1 cellular context compared by ENCODE assay signal in the genomic region with DNA sequence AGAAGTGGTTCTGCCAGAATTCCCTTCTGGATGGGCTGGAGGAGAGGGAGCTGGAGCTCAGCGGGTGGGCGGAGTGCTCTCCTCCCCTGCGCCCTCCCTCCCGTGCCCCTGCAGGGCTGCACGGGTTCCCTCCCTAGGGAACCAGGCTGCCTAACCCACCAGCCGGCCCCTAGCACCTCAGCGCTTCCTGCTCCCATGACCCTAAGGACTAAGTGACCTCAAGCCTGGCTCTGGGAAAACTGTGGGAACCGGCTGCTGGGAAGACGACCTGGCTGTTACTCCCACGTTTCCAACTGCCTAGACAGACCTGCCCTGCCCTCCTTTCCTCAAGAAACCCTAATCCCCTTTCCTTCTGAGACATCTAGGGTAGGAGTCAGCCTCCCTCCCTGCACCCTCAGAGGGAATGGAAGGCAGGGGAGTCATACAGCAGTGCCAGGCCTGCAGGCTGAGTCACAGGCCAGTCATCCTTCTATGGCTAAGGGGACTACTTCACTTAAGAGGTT.
TF ChIP-seq lines count a peak whose summit lies in the region.

No MANE protein-coding gene starts in this region.

TF ChIP-seq in SK-N-SH, 30 proteins besides CTCF, POLR2A, EP300 and RAD21 (continued from another document):
- no peak for TF ChIP-seq TEAD4 (IDR thresholded peaks at IDR 0.05; ENCODE audit: borderline replicate concordance, insufficient read depth)
- no peak for TF ChIP-seq USF1 (IDR thresholded peaks at IDR 0.05; ENCODE audit: borderline replicate concordance, low read depth)
- peak; percentile 92 for TF ChIP-seq FOSL2 (IDR thresholded peaks at IDR 0.05; ENCODE audit: borderline replicate concordance, low read depth)
- TF ChIP-seq, protein P1, sequence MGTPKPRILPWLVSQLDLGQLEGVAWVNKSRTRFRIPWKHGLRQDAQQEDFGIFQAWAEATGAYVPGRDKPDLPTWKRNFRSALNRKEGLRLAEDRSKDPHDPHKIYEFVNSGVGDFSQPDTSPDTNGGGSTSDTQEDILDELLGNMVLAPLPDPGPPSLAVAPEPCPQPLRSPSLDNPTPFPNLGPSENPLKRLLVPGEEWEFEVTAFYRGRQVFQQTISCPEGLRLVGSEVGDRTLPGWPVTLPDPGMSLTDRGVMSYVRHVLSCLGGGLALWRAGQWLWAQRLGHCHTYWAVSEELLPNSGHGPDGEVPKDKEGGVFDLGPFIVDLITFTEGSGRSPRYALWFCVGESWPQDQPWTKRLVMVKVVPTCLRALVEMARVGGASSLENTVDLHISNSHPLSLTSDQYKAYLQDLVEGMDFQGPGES (IDR thresholded peaks at IDR 0.05; ENCODE audit: low read depth, low read length), result no peak
- TF ChIP-seq YY1 (IDR thresholded peaks at IDR 0.05; ENCODE audit: low read depth), result no peak
- TF ChIP-seq, protein P2, sequence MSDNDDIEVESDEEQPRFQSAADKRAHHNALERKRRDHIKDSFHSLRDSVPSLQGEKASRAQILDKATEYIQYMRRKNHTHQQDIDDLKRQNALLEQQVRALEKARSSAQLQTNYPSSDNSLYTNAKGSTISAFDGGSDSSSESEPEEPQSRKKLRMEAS (IDR thresholded peaks at IDR 0.05; ENCODE audit: low read depth), result no peak
- TF ChIP-seq NFIC (IDR thresholded peaks at IDR 0.05; ENCODE audit: borderline replicate concordance), result no peak
- no peak for TF ChIP-seq CHD2 (IDR thresholded peaks at IDR 0.05; ENCODE audit: low read length, partially characterized antibody)
TF ChIP-seq in SK-N-SH: peak in this region for 3.
